In genomic region chr15:34282384-34282783, GRCh38 we compare ENCODE assay signal across 1 cellular context.
TF ChIP-seq lines count a peak whose summit lies in the region.

No MANE protein-coding gene starts in this region.

TF ChIP-seq in K562, 482 proteins besides CTCF, POLR2A, EP300 and RAD21 (continued from another document):
- TF ChIP-seq DEAF1 (CRISPR knock-in tag; IDR thresholded peaks at IDR 0.05): no peak
- no peak for TF ChIP-seq THRA (IDR thresholded peaks at IDR 0.05)
